Comparison of ENCODE assay signal across 30 cellular contexts in the genomic region with DNA sequence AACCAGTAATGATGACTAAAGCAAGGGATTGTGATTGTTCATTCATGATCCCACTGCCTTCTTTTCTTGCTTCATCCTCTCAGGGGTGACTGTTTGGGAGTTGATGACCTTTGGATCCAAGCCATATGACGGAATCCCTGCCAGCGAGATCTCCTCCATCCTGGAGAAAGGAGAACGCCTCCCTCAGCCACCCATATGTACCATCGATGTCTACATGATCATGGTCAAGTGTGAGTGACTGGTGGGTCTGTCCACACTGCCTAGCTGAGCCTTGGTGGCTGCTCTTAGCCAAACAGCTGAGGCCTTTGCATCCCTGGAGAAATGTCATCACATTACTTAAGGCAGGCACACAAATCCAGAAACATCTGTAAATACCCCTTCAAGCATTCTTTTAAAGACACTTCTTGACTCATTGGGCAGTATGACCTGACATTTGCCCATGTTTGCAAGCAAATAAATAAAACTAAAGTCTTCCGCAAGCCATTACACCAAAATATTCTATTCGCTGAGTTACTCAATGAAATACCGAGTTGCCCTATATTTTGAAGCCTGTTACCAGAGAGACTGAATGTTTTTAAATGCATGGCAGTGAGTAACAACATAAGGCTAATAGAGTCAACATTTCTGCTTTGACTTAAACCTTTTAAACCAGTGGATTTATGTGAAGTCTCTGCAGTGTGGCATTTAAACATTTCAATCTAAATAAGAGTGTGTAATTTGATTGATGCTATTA.
"Had no signal": no experiment of that assay in that cellular context is flagged by ENCODE, and none has a peak within 500 bp of the region (broad histone marks: within the 10 kb centered on the region; RNA-seq: fewer than 3 reads in every experiment).

No MANE protein-coding gene starts in this region.

- H3K9ac ChIP-seq: KMS-11, SK-N-SH had no signal

- H3K36me3 Mint-ChIP-seq: activated naive CD8-positive, alpha-beta T cell treated with anti-CD3 and anti-CD28 coated beads, Interleukin-2, amount 10 ng/mL, durations not matched to agents 7 days and 5 days had no signal

- H3K4me1 ChIP-seq: adrenal gland, SJCRH30 had no signal

- H3K27ac Mint-ChIP-seq: activated CD4-positive, alpha-beta memory T cell treated with anti-CD3 and anti-CD28 coated beads, Interleukin-2, amount 10 ng/mL, durations not matched to agents 7 days and 5 days; activated CD4-positive, alpha-beta T cell treated with anti-CD3 and anti-CD28 coated beads for 36 hours; activated naive CD8-positive, alpha-beta T cell treated with anti-CD3 and anti-CD28 coated beads, Interleukin-2, amount 10 ng/mL, durations not matched to agents 7 days and 5 days; activated T-helper 17 cell treated with anti-CD3 and anti-CD28 coated beads, Interleukin-2, amount 50 U/mL, for 72 hours had no signal

- H3K4me1 Mint-ChIP-seq: activated CD4-positive, alpha-beta memory T cell treated with anti-CD3 and anti-CD28 coated beads, Interleukin-2, amount 10 ng/mL, durations not matched to agents 7 days and 5 days; activated CD4-positive, alpha-beta T cell treated with anti-CD3 and anti-CD28 coated beads for 36 hours; activated T-helper 17 cell treated with anti-CD3 and anti-CD28 coated beads, Interleukin-2, amount 50 U/mL, for 72 hours had no signal

- H3K27ac ChIP-seq: adrenal gland, KMS-11, SJCRH30, WERI-Rb-1 had no signal

- H3K4me2 ChIP-seq: KMS-11, SK-N-SH had no signal

- H3K27me3 ChIP-seq: adrenal gland, MG63, SJCRH30 had no signal

- H3K4me3 ChIP-seq: adrenal gland, MG63, SJCRH30 had no signal

- H3K9me3 Mint-ChIP-seq: activated CD4-positive, alpha-beta memory T cell treated with anti-CD3 and anti-CD28 coated beads, Interleukin-2, amount 10 ng/mL, durations not matched to agents 7 days and 5 days; activated naive CD8-positive, alpha-beta T cell treated with anti-CD3 and anti-CD28 coated beads, Interleukin-2, amount 10 ng/mL, durations not matched to agents 7 days and 5 days; activated T-helper 17 cell treated with anti-CD3 and anti-CD28 coated beads, Interleukin-2, amount 50 U/mL, for 72 hours had no signal

- DNase-seq: activated CD4-positive, alpha-beta memory T cell treated with anti-CD3 and anti-CD28 coated beads, Interleukin-2, amount 10 ng/mL, durations not matched to agents 7 days and 5 days; activated CD4-positive, alpha-beta T cell treated with anti-CD3 and anti-CD28 coated beads for 36 hours; activated CD4-positive, alpha-beta T cell treated with anti-CD3 and anti-CD28 coated beads, Interleukin-2, amount 50 U/mL, for 1 hour; activated gamma-delta T cell treated with Interleukin-2 at 50 U/mL for 16 hours; activated naive CD4-positive, alpha-beta T cell treated with anti-CD3 and anti-CD28 coated beads, Interleukin-2, amount 50 U/mL, for 16 hours; activated naive CD8-positive, alpha-beta T cell treated with anti-CD3 and anti-CD28 coated beads, Interleukin-2, amount 10 ng/mL, durations not matched to agents 7 days and 5 days; activated T-cell treated with anti-CD3 and anti-CD28 coated beads for 4 hours; activated T-cell treated with anti-CD3 and anti-CD28 coated beads, Interleukin-2, amount 50 U/mL, for 48 hours; adrenal gland; anterior cingulate cortex; MG63; MV-4-11; NCI-H1092 treated with DMSO at 0.1 percent for 48 hours; NCI-H1417 treated with DMSO at 0.1 percent for 48 hours; NCI-H1694; NCI-H2029; NCI-H2107; NCI-H2171 treated with DMSO at 0.1 percent for 48 hours; NCI-H226; NCI-H526 treated with DMSO at 0.1 percent for 48 hours; NK-92 treated with Interleukin-12 subunit alpha and Interleukin-12 subunit beta, amount 100 ng/mL, for 24 hours; OCI-M1; RPMI8226; SJCRH30; SK-N-SH; T-helper 1 cell; WERI-Rb-1 had no signal

- H3K9me3 ChIP-seq: adrenal gland, MG63, SJCRH30, SK-N-SH had no signal

- H3K4me3 Mint-ChIP-seq: activated CD4-positive, alpha-beta memory T cell treated with anti-CD3 and anti-CD28 coated beads, Interleukin-2, amount 10 ng/mL, durations not matched to agents 7 days and 5 days; activated CD4-positive, alpha-beta T cell treated with anti-CD3 and anti-CD28 coated beads for 36 hours; activated naive CD8-positive, alpha-beta T cell treated with anti-CD3 and anti-CD28 coated beads, Interleukin-2, amount 10 ng/mL, durations not matched to agents 7 days and 5 days; activated T-helper 17 cell treated with anti-CD3 and anti-CD28 coated beads, Interleukin-2, amount 50 U/mL, for 72 hours had no signal

- H3K36me3 ChIP-seq: WERI-Rb-1 had no signal

- ATAC-seq: activated CD4-positive, alpha-beta T cell treated with anti-CD3 and anti-CD28 coated beads for 36 hours; activated T-helper 17 cell treated with anti-CD3 and anti-CD28 coated beads, Interleukin-2, amount 50 U/mL, for 72 hours; Panc1 had no signal
